In genomic region chr4:25970241-25970675, GRCh38 we compare ENCODE assay signal across 1 cellular context.
TF ChIP-seq lines count a peak whose summit lies in the region.

No MANE protein-coding gene starts in this region.

TF ChIP-seq in GM23338, 12 proteins besides CTCF, POLR2A, EP300 and RAD21 (continued from another document):
- TF ChIP-seq REST (IDR thresholded peaks at IDR 0.05; ENCODE audit: unreplicated experiment) (no peak), JUNB (IDR thresholded peaks at IDR 0.05; ENCODE audit: unreplicated experiment) (no peak), EZH2 (IDR thresholded peaks at IDR 0.05; ENCODE audit: low read depth, unreplicated experiment) (no peak), STAT1 (IDR thresholded peaks at IDR 0.05; ENCODE audit: unreplicated experiment) (no peak), EZH2phosphoT487 (IDR thresholded peaks at IDR 0.05; ENCODE audit: unreplicated experiment) (no peak)
TF ChIP-seq in GM23338: peak in this region for 0.
